ENCODE assay signal across 17 cellular contexts in genomic region chr9:70304810-70305209, GRCh38.
"Had no signal": no experiment of that assay in that cellular context is flagged by ENCODE, and none has a peak within 500 bp of the region (broad histone marks: within the 10 kb centered on the region; RNA-seq: fewer than 3 reads in every experiment).

No MANE protein-coding gene starts in this region.

- H3K9me3 ChIP-seq: colonic mucosa, sigmoid colon had no signal

- H3K27ac Mint-ChIP-seq: nephron had no signal

- ATAC-seq: foreskin keratinocyte had no signal

- FAIRE-seq: endothelial cell of umbilical vein had no signal

- H3K4me1 ChIP-seq: colonic mucosa, foreskin keratinocyte, parathyroid adenoma had no signal

- DNase-seq: colonic mucosa; dermis blood vessel endothelial cell; foreskin keratinocyte; head of caudate nucleus; kidney glomerular epithelial cell; mesendoderm; naive B cell; occipital lobe; sigmoid colon; stimulated activated CD4-positive, alpha-beta T cell treated with anti-CD3 and anti-CD28 coated beads, Interleukin-12 subunit alpha, Interleukin-12 subunit beta, amount 100 ng/mL, for 4 hours; stimulated activated naive CD4-positive, alpha-beta T cell; trophoblast cell had no signal

- H3K4me1 Mint-ChIP-seq: naive B cell, nephron had no signal

- H3K4me3 Mint-ChIP-seq: naive B cell, nephron had no signal

- H3K27me3 Mint-ChIP-seq: naive B cell had no signal

- H3K27ac ChIP-seq: colonic mucosa, foreskin keratinocyte, hepatocyte, parathyroid adenoma, sigmoid colon, skin epidermis had no signal

- H3K27me3 ChIP-seq: colonic mucosa, foreskin keratinocyte, hepatocyte, sigmoid colon had no signal

- H3K4me3 ChIP-seq: colonic mucosa, hepatocyte, sigmoid colon, skin epidermis had no signal
